Comparison of ENCODE assay signal across 8 cellular contexts in the genomic region with DNA sequence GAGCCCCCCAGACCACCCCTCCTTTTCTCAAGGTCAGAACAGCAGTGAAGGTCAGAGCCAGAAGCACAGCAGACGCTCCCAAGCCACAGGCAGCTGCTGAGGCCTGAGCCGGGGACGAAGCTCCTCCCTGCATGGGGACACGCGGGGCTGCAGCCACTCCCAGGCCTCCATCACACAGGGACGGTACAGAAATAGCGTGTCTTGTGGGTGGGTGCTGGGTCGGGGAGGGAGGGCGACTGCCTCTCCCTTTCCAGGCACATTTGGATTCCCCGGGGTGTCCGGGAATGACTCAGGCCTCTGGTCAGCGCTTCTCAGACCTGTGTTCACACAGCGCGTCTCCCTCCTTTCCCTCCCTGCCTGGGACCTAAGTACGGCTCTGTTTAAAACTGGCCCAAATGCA. TPM values are rescaled to one million over a fixed set of nuclear protein-coding genes. Genes with fewer than 3 reads are reported as not detected.
DNase-seq lines count a peak whose midpoint lies in the region; ATAC-seq and TF ChIP-seq lines count a peak whose summit lies in the region.

No MANE protein-coding gene starts in this region.

- peaks cover 23% of the 10 kb centered on the region for H3K36me3 Mint-ChIP-seq in activated B cell treated with CpG ODN at 0.5 μM for 24 hours (ENCODE audit: low read depth)

- H3K36me3 ChIP-seq in heart left ventricle, result no peaks in the 10 kb centered on the region
- H3K36me3 ChIP-seq in OCI-LY7 (ENCODE audit: insufficient read depth, low read length), result no peaks in the 10 kb centered on the region

- no peaks in the 10 kb centered on the region for H3K9me2 ChIP-seq in OCI-LY7 (ENCODE audit: insufficient read depth, low read length)

- no TSS peak for BruUV-seq in OCI-LY7 (replicated peaks; lab: Mats Ljungman, UMichigan)

- 20 to 41% (median 32%) methylated on average over 8 to 15 of the region's 15 CpGs for WGBS in heart left ventricle, 4 donors

- peak; percentile 96 for DNase-seq in AG08395 (ENCODE audit: low spot score)
- peak; percentile 84 for DNase-seq in HCEC 1CT
- DNase-seq in activated B cell treated with CpG ODN at 0.5 μM for 24 hours, result no peak
- peak; percentile 81 to 92 (median 88) for DNase-seq in heart left ventricle
- DNase-seq in skeletal muscle cell (ENCODE audit: low read depth), result peak; percentile 83
- no peak for DNase-seq in OCI-LY7 (ENCODE audit: low spot score)

- H3K4me1 ChIP-seq in heart left ventricle (peaks cover 0 to 38% (median 21%) of the 10 kb centered on the region in 12 donors), OCI-LY7 (ENCODE audit: insufficient read depth, low read length, poor library complexity, severe bottlenecking) (peaks cover 9% of the 10 kb centered on the region)

- TF ChIP-seq CTCF in activated B cell treated with CpG ODN at 0.5 μM for 24 hours (IDR thresholded peaks at IDR 0.05), result no peak
- no peak for TF ChIP-seq CTCF in heart left ventricle (IDR thresholded peaks at IDR 0.05)
- TF ChIP-seq CTCF in OCI-LY7 (conservative IDR thresholded peaks at IDR 0.05; ENCODE audit: low read length), result no peak

- H3K79me2 ChIP-seq in OCI-LY7 (ENCODE audit: insufficient read depth, low read depth, low read length), result no peaks in the 10 kb centered on the region

- H3K4me3 Mint-ChIP-seq in activated B cell treated with CpG ODN at 0.5 μM for 24 hours, result no peak overlapping the region

- no peak overlapping the region for H3K27ac Mint-ChIP-seq in activated B cell treated with CpG ODN at 0.5 μM for 24 hours

- CTCF ChIA-PET in activated B cell treated with CpG ODN at 0.5 μM for 24 hours (lab: Charles Lee), result no interaction called here
- CTCF ChIA-PET in OCI-LY7 (lab: Charles Lee; ENCODE audit: unreplicated experiment), result interaction anchor here (1.0 kb wide), 1 partner anchor 56 kb away, joined by 3 read pairs; no protein-coding TSS in a partner anchor

- H3K4me2 ChIP-seq in OCI-LY7 (ENCODE audit: low read length), result no peak overlapping the region

- peaks cover 2% of the 10 kb centered on the region for H3K9me3 Mint-ChIP-seq in activated B cell treated with CpG ODN at 0.5 μM for 24 hours

- no peaks in the 10 kb centered on the region for H3K27me3 ChIP-seq in heart left ventricle

- no peak for TF ChIP-seq POLR2A in heart left ventricle (IDR thresholded peaks at IDR 0.05)

- ATAC-seq in activated B cell treated with CpG ODN at 0.5 μM for 24 hours (ENCODE audit: low read depth), result peak; percentile 41
- ATAC-seq in heart left ventricle, result peak; percentile 81 to 93 (median 92)
- no peak for ATAC-seq in GM18517 (IDR thresholded peaks at IDR 0.05; ENCODE audit: unreplicated experiment)
- ATAC-seq in HG03342 (IDR thresholded peaks at IDR 0.05; ENCODE audit: unreplicated experiment), result no peak

- H3K4me1 Mint-ChIP-seq in activated B cell treated with CpG ODN at 0.5 μM for 24 hours, result peaks cover 39% of the 10 kb centered on the region

- H2AFZ ChIP-seq in OCI-LY7 (ENCODE audit: low read length), result no peak overlapping the region

- intact Hi-C loops in activated B cell treated with CpG ODN at 0.5 μM for 24 hours (cut with micrococcal nuclease) (no loop called here), heart left ventricle (cut with DNase I) (loop anchor here in 1 of 10 donors (2.0 kb wide), 1 partner anchor 34 kb away; no protein-coding TSS in a partner anchor), OCI-LY7 (cut with micrococcal nuclease; ENCODE audit: unreplicated experiment) (no loop called here)

- peak overlapping the region in 9 of 12 donors; percentile 27 to 72 (median 49) for H3K27ac ChIP-seq in heart left ventricle
- H3K27ac ChIP-seq in OCI-LY7 (ENCODE audit: low read depth, low read length, poor library complexity, severe bottlenecking), result no peak overlapping the region

- no peaks in the 10 kb centered on the region for H3K27me3 Mint-ChIP-seq in activated B cell treated with CpG ODN at 0.5 μM for 24 hours

- POLR2A ChIA-PET in activated B cell treated with CpG ODN at 0.5 μM for 24 hours (lab: Charles Lee) (no interaction called here), OCI-LY7 (lab: Charles Lee) (no interaction called here)

- H3K9me3 ChIP-seq in heart left ventricle (peaks cover 0 to 5% (median 0%) of the 10 kb centered on the region in 12 donors), OCI-LY7 (ENCODE audit: low read length) (no peaks in the 10 kb centered on the region)

- H3K4me3 ChIP-seq in heart left ventricle (peak overlapping the region in 2 of 12 donors; percentile 15 to 22), skeletal muscle cell (ENCODE audit: low read depth, low read length) (no peak overlapping the region), OCI-LY7 (ENCODE audit: low read depth, low read length, poor library complexity, severe bottlenecking) (no peak overlapping the region)

- no peaks in the 10 kb centered on the region for H4K20me1 ChIP-seq in OCI-LY7 (ENCODE audit: insufficient read depth, low read length)

RNA-seq across cellular contexts. Expression of a gene that starts 33.2 kb away (rescaled TPM):
- total RNA-seq in activated B cell treated with CpG ODN at 0.5 μM for 24 hours (17.5 and 20.4 TPM in 2 replicates), heart left ventricle (10 to 100 TPM in 5 of 9 donors, 1 to 10 TPM in 4; 7.2 to 24.2 (median 10.5) TPM), OCI-LY7 (2022) (15.0 and 17.9 TPM in 2 replicates)
- polyA plus RNA-seq in heart left ventricle, result 1 to 10 TPM; 4.8 to 9.0 TPM
- 3.6 and 4.4 TPM in 2 replicates for total RNA-seq in OCI-LY7 (2014; rRNA removed; shearing (Covaris generic))

Comparison
In these comparisons a context has a peak if more than half of its experiments do, and no peak if none do; other contexts are left out.
1. DNase-seq: peak in AG08395 (single experiment), HCEC 1CT (single experiment), heart left ventricle (5 of 5) and skeletal muscle cell (single experiment); none in activated B cell treated with CpG ODN at 0.5 μM for 24 hours (single experiment) and OCI-LY7 (single experiment).
2. ATAC-seq: peak in activated B cell treated with CpG ODN at 0.5 μM for 24 hours (single experiment) and heart left ventricle (4 of 4); none in GM18517 (single experiment) and HG03342 (single experiment).